Comparison of ENCODE assay signal across 1 cellular context in genomic region chr11:66607126-66607834, GRCh38.
A peak's percentile ranks its signal among the peaks of the same experiment; 100 is the strongest.
TF ChIP-seq lines count a peak whose summit lies in the region.

No MANE protein-coding gene starts in this region.

TF ChIP-seq in HEK293, 187 proteins besides CTCF, POLR2A, EP300 and RAD21 (continued from another document):
- TF ChIP-seq ZNF398 (tag by site-specific recombination; IDR thresholded peaks at IDR 0.05): no peak
- no peak for TF ChIP-seq SCRT1 (tag by site-specific recombination; IDR thresholded peaks at IDR 0.05; ENCODE audit: borderline replicate concordance)
- TF ChIP-seq ZNF501 (tag by site-specific recombination; IDR thresholded peaks at IDR 0.05): no peak
- TF ChIP-seq GLIS1 (tag by site-specific recombination; IDR thresholded peaks at IDR 0.05): peak; percentile 8; the same call in 1 of the 2 replicates
- TF ChIP-seq ZNF416 (tag by site-specific recombination; IDR thresholded peaks at IDR 0.05): no peak
- no peak for TF ChIP-seq SP7 (tag by site-specific recombination; IDR thresholded peaks at IDR 0.05)
- 0 out of 2 replicates have a peak, but pooled peaks have one; percentile 8 for TF ChIP-seq ZFHX2 (tag by site-specific recombination; conservative IDR thresholded peaks at IDR 0.05)
